In the genomic region with DNA sequence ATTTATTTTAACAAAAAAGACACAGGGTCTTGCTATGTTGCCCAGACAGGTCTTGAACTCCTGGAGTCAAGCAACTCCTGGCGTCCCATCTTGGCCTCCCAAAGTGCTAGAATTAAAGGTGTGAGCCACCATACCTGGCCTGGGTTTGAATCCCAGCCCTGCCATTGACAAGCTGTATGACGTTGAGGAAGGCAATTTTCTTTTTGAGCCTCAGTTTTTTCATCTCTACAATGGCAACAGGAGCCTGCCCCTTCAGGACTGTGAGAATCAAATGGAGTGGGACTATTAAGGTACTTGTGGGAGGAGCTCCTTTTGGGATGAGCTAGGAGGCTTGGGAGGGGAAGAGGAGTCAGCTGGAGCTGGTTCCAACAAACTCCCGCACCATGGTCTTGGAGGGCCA, we compare ENCODE assay signal across 15 cellular contexts. TPM values are rescaled to one million over a fixed set of nuclear protein-coding genes. Genes with fewer than 3 reads are reported as not detected.
DNase-seq lines count a peak whose midpoint lies in the region; ATAC-seq, FAIRE-seq and TF ChIP-seq lines count a peak whose summit lies in the region.
"Had no signal": no experiment of that assay in that cellular context is flagged by ENCODE, and none has a peak within 500 bp of the region (broad histone marks: within the 10 kb centered on the region; RNA-seq: fewer than 3 reads in every experiment).

No MANE protein-coding gene starts in this region.

- peaks cover 31% of the 10 kb centered on the region for H3K79me2 ChIP-seq in Loucy (ENCODE audit: insufficient read depth, low read length)

- peaks cover 5% of the 10 kb centered on the region; the same call in 1 of the 2 replicates for H3F3A ChIP-seq in Loucy (ENCODE audit: low read depth)

- peaks cover 4% of the 10 kb centered on the region for H3K27me3 Mint-ChIP-seq in dendritic cell treated with granulocyte-macrophage colony-stimulating factor and Interleukin-4, amounts not matched to agents 40 ng/mL and 50 ng/mL, for 4 days
- no peaks in the 10 kb centered on the region for H3K27me3 Mint-ChIP-seq in osteocyte (ENCODE audit: unreplicated experiment)
- H3K27me3 Mint-ChIP-seq: activated T-cell treated with anti-CD3 and anti-CD28 coated beads, Interleukin-2, amount 50 U/mL, for 24 hours had no signal

- peak overlapping the region; percentile 99 for H3K4me2 ChIP-seq in A549
- H3K4me2 ChIP-seq in Loucy (ENCODE audit: low read depth, low read length, poor library complexity, severe bottlenecking), result peak overlapping the region; percentile 78

- ATAC-seq in A549 (no peak), HG02852 (IDR thresholded peaks at IDR 0.05; ENCODE audit: unreplicated experiment) (no peak), GM18517 (IDR thresholded peaks at IDR 0.05; ENCODE audit: unreplicated experiment) (no peak)
- ATAC-seq: left lobe of liver had no signal

- in situ Hi-C loops in HAP-1 (cut with MboI; ENCODE audit: low sequenced_read_pairs), result no loop called here

- peak overlapping the region; percentile 95 to 97 for H3K27ac ChIP-seq in A549

- WGBS in A549 (ENCODE audit: missing lambda C conversion rate), result 72% methylated on average over 3 of the region's 3 CpGs

- TF ChIP-seq EP300 in A549 (IDR thresholded peaks at IDR 0.05), result no peak

- DNase-seq in A549 (ENCODE audit: low read depth in 1 of 2, low spot score in 1 of 2), result no peak
- no peak for DNase-seq in osteocyte (ENCODE audit: extremely low spot score, unreplicated experiment)
- no peak for DNase-seq in germinal center (ENCODE audit: low spot score)
- DNase-seq in HAP-1 (ENCODE audit: low spot score in 2 of 2), result no peak
- DNase-seq: NCI-H748 treated with DMSO at 0.1 percent for 48 hours had no signal

- H4K20me1 ChIP-seq in Loucy (ENCODE audit: insufficient read depth, low read length, poor library complexity, severe bottlenecking), result peaks cover 12% of the 10 kb centered on the region

- no peak overlapping the region for H2AFZ ChIP-seq in Loucy (ENCODE audit: low read length)

- intact Hi-C loops in dendritic cell treated with granulocyte-macrophage colony-stimulating factor and Interleukin-4, amounts not matched to agents 40 ng/mL and 50 ng/mL, for 4 days (cut with micrococcal nuclease), result no loop called here

- H3K27me3 ChIP-seq in Loucy (ENCODE audit: insufficient read depth, low read length, poor library complexity, severe bottlenecking), result no peaks in the 10 kb centered on the region
- H3K27me3 ChIP-seq in HAP-1 (ENCODE audit: low read depth), result no peaks in the 10 kb centered on the region

- H3K4me3 ChIP-seq in A549 (no peak overlapping the region), Loucy (ENCODE audit: low read length, poor library complexity, severe bottlenecking) (peak overlapping the region; percentile 51), HAP-1 (no peak overlapping the region)

- peak overlapping the region; percentile 43 for H3K27ac Mint-ChIP-seq in dendritic cell treated with granulocyte-macrophage colony-stimulating factor and Interleukin-4, amounts not matched to agents 40 ng/mL and 50 ng/mL, for 4 days
- H3K27ac Mint-ChIP-seq in osteocyte (ENCODE audit: unreplicated experiment), result peak overlapping the region; percentile 69

- H3K4me1 ChIP-seq in A549, result peaks cover 86% of the 10 kb centered on the region
- H3K4me1 ChIP-seq in Loucy (ENCODE audit: insufficient read depth, low read length, poor library complexity, severe bottlenecking), result peaks cover 88% of the 10 kb centered on the region
- peaks cover 11% of the 10 kb centered on the region for H3K4me1 ChIP-seq in HAP-1

- CTCF ChIA-PET in A549 (lab: Yijun Ruan, JAX), result interaction anchor here (0.6 to 50.4 kb wide), 7 partner anchors 3 to 217 kb away, joined by 3 to 2395 read pairs (median 3); partner anchors contain the start of genes CDC6, GJD3, IGFBP4 and RARA

- no peak for TF ChIP-seq RAD21 in A549 (conservative IDR thresholded peaks at IDR 0.05 in 1 of 2, IDR thresholded peaks at IDR 0.05 in 1 of 2)

- POLR2A ChIA-PET in A549 (lab: Yijun Ruan, JAX), result interaction anchor here (0.7 kb wide), 1 partner anchor 27 kb away, joined by 4 read pairs; no protein-coding TSS in a partner anchor

- FAIRE-seq in A549 (lab: Jason Lieb, UNC), result no peak
- FAIRE-seq: endometrium had no signal

- TF ChIP-seq CTCF in A549 (IDR thresholded peaks at IDR 0.05) (no peak), Loucy (conservative IDR thresholded peaks at IDR 0.05; ENCODE audit: low read length) (no peak), osteocyte (IDR thresholded peaks at IDR 0.05) (no peak)

- TF ChIP-seq POLR2A in A549 (IDR thresholded peaks at IDR 0.05; ENCODE audit: low read length), result no peak

- H3K4me1 Mint-ChIP-seq in dendritic cell treated with granulocyte-macrophage colony-stimulating factor and Interleukin-4, amounts not matched to agents 40 ng/mL and 50 ng/mL, for 4 days (ENCODE audit: low read depth), result peaks cover 60% of the 10 kb centered on the region
- H3K4me1 Mint-ChIP-seq in osteocyte (ENCODE audit: unreplicated experiment), result peaks cover 51% of the 10 kb centered on the region

- H3K9ac ChIP-seq in Loucy (ENCODE audit: low read depth, low read length, poor library complexity, severe bottlenecking), result peak overlapping the region; percentile 54

- no peaks in the 10 kb centered on the region for H3K9me2 ChIP-seq in Loucy (replicated peaks; ENCODE audit: low read depth, low read length)

- H3K36me3 Mint-ChIP-seq in dendritic cell treated with granulocyte-macrophage colony-stimulating factor and Interleukin-4, amounts not matched to agents 40 ng/mL and 50 ng/mL, for 4 days (ENCODE audit: low read depth), result peaks cover 25% of the 10 kb centered on the region
- no peaks in the 10 kb centered on the region for H3K36me3 Mint-ChIP-seq in osteocyte (ENCODE audit: unreplicated experiment)
- H3K36me3 Mint-ChIP-seq: brain had no signal

- no peak overlapping the region for H3K4me3 Mint-ChIP-seq in dendritic cell treated with granulocyte-macrophage colony-stimulating factor and Interleukin-4, amounts not matched to agents 40 ng/mL and 50 ng/mL, for 4 days
- no peak overlapping the region for H3K4me3 Mint-ChIP-seq in osteocyte (ENCODE audit: unreplicated experiment)
- H3K4me3 Mint-ChIP-seq: activated T-cell treated with anti-CD3 and anti-CD28 coated beads, Interleukin-2, amount 50 U/mL, for 24 hours had no signal

- H3K36me3 ChIP-seq in Loucy (ENCODE audit: insufficient read depth, low read length) (no peaks in the 10 kb centered on the region), HAP-1 (replicated peaks) (peaks cover 3% of the 10 kb centered on the region; the same call in 1 of the 2 replicates)

- no peaks in the 10 kb centered on the region for H3K9me3 Mint-ChIP-seq in dendritic cell treated with granulocyte-macrophage colony-stimulating factor and Interleukin-4, amounts not matched to agents 40 ng/mL and 50 ng/mL, for 4 days
- no peaks in the 10 kb centered on the region for H3K9me3 Mint-ChIP-seq in osteocyte (ENCODE audit: unreplicated experiment)
- H3K9me3 Mint-ChIP-seq: activated T-cell treated with anti-CD3 and anti-CD28 coated beads, Interleukin-2, amount 50 U/mL, for 24 hours; brain had no signal

- no peaks in the 10 kb centered on the region for H3K9me3 ChIP-seq in A549
- no peaks in the 10 kb centered on the region for H3K9me3 ChIP-seq in Loucy (ENCODE audit: insufficient read depth, low read depth, low read length)
- no peaks in the 10 kb centered on the region for H3K9me3 ChIP-seq in HAP-1

TF ChIP-seq in A549, 52 proteins besides CTCF, POLR2A, EP300 and RAD21:
- peak; percentile 79 for TF ChIP-seq CHD4 (IDR thresholded peaks at IDR 0.05; ENCODE audit: borderline replicate concordance)
- no peak for TF ChIP-seq JUN (IDR thresholded peaks at IDR 0.05)
- no peak for TF ChIP-seq HOXB13 (CRISPR knock-in tag; IDR thresholded peaks at IDR 0.05; ENCODE audit: low read depth)
- TF ChIP-seq FOSB (CRISPR knock-in tag; IDR thresholded peaks at IDR 0.05), result no peak
- peak; percentile 97 for TF ChIP-seq KDM1A (IDR thresholded peaks at IDR 0.05; ENCODE audit: low read depth)
- TF ChIP-seq TP53 (CRISPR knock-in tag; IDR thresholded peaks at IDR 0.05), result no peak
- TF ChIP-seq HDAC2 (IDR thresholded peaks at IDR 0.05), result peak; percentile 56; the same call in 1 of the 2 replicates
- TF ChIP-seq, protein P1, sequence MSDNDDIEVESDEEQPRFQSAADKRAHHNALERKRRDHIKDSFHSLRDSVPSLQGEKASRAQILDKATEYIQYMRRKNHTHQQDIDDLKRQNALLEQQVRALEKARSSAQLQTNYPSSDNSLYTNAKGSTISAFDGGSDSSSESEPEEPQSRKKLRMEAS (IDR thresholded peaks at IDR 0.05), result no peak

RNA-seq across cellular contexts. Expression of gene RARA, which starts 6.2 kb away (rescaled TPM):
- polyA plus RNA-seq in A549 (2011; rRNA removed), result 8.6 and 9.9 TPM in 2 replicates
- 6.5 and 11.0 TPM in 2 replicates for polyA plus RNA-seq in A549 (2012; cell fraction: cytosol; rRNA removed)
- polyA plus RNA-seq in A549 (2012; cell fraction: nucleus; rRNA removed), result 17.6 and 21.1 TPM in 2 replicates
- 17.2 to 18.5 TPM (median 17.9 TPM) in 3 replicates for polyA plus RNA-seq in A549 (2017; fragmentation: RNase III; extraction: RNeasy Plus Mini Kit Qiagen cat#74134 plus additional on column Dnase treatment)
- polyA minus RNA-seq in A549 (2011; rRNA and poly(A)+ RNA removed), result 11.6 and 12.9 TPM in 2 replicates
- total RNA-seq in osteocyte, result 62.6 and 65.2 TPM in 2 replicates

RNA-seq across cellular contexts. Expression of gene CDC6, which starts 27.5 kb away (rescaled TPM):
- 71.4 and 79.5 TPM in 2 replicates for polyA plus RNA-seq in A549 (2011; rRNA removed)
- polyA plus RNA-seq in A549 (2012; cell fraction: cytosol; rRNA removed), result 41.7 and 44.4 TPM in 2 replicates
- polyA plus RNA-seq in A549 (2012; cell fraction: nucleus; rRNA removed), result 29.8 and 45.7 TPM in 2 replicates
- 66.6 to 67.5 TPM (median 67.0 TPM) in 3 replicates for polyA plus RNA-seq in A549 (2017; fragmentation: RNase III; extraction: RNeasy Plus Mini Kit Qiagen cat#74134 plus additional on column Dnase treatment)
- polyA minus RNA-seq in A549 (2011; rRNA and poly(A)+ RNA removed), result 27.0 and 28.3 TPM in 2 replicates
- total RNA-seq in osteocyte, result 6.7 and 10.8 TPM in 2 replicates

RNA-seq across cellular contexts. Expression of gene GJD3, which starts 49.3 kb away (rescaled TPM):
- polyA plus RNA-seq in A549 (2011; rRNA removed) (0.09 TPM in 1 of 2 replicates, not detected in the other), A549 (2017; fragmentation: RNase III; extraction: RNeasy Plus Mini Kit Qiagen cat#74134 plus additional on column Dnase treatment) (0.40 to 1.2 TPM (median 0.70 TPM) in 3 replicates)
- polyA plus RNA-seq in A549 (2012; cell fraction: cytosol; rRNA removed), result 0.21 and 0.41 TPM in 2 replicates
- polyA plus RNA-seq in A549 (2012; cell fraction: nucleus; rRNA removed), result 0.36 and 0.82 TPM in 2 replicates
- polyA minus RNA-seq in A549 (2011; rRNA and poly(A)+ RNA removed), result not detected in 2 replicates
- total RNA-seq in osteocyte, result 0.40 TPM in 1 of 2 replicates, not detected in the other
- total RNA-seq: Daoy, SK-MEL-5 had no signal
